In the genomic region with DNA sequence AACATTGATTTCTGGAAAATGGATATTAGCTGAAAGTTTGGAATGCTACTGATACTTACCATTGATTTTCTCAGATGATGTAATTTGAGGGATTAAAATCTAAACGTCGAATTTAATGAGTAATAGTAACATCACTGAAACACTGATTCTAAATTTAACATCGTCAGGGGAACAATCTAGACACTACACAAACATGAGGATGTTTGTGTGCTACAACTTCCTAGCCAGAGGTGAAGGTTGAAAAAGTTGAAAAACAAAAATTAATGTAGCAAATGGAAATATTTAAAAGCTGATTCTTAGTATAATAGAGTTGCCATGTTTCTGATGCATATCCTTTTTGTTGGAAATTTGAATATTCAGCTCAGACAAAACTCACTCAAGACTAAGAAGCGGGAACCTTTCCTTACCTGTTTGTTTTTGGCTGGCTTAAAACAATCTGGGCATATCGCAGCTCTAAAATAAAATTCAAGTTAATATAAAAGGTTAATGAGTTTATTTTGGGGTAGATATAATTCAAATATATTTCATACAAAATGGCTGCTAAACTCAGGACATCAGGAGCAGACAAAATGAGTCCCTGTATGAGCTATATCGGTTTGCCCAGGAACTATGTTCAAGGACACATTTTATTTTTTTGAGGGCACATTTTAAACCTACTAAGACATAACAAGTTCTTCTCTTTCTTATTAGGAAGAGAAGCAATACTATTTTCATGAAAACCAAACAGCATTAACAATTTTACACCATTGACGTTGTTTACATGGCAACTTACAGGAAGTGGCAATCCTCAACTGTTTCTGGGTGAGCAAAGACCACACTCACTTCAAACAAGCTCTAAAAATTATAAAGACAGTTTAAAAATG, we compare ENCODE assay signal across 14 cellular contexts. TPM values are rescaled to one million over a fixed set of nuclear protein-coding genes. Genes with fewer than 3 reads are reported as not detected.
DNase-seq lines count a peak whose midpoint lies in the region; ATAC-seq and TF ChIP-seq lines count a peak whose summit lies in the region.
"Had no signal": no experiment of that assay in that cellular context is flagged by ENCODE, and none has a peak within 500 bp of the region (broad histone marks: within the 10 kb centered on the region; RNA-seq: fewer than 3 reads in every experiment).

No MANE protein-coding gene starts in this region.

- POLR2A ChIA-PET in PC-9 (lab: Charles Lee; ENCODE audit: unreplicated experiment) (interaction anchor here (0.7 kb wide), 1 partner anchor 95 kb away, joined by 3 read pairs; no protein-coding TSS in a partner anchor), RWPE1 (lab: Yijun Ruan, JAX; ENCODE audit: low non-redundant PET) (no interaction called here)

- no peaks in the 10 kb centered on the region for H4K20me1 ChIP-seq in PC-9 (ENCODE audit: insufficient read depth)

- peak overlapping the region; percentile 78 for H3K27ac Mint-ChIP-seq in activated T-cell treated with anti-CD3 and anti-CD28 coated beads, Interleukin-2, amount 50 U/mL, for 72 hours
- H3K27ac Mint-ChIP-seq in central memory CD8-positive, alpha-beta T cell (ENCODE audit: low read depth), result peak overlapping the region; percentile 91
- peak overlapping the region; percentile 42 for H3K27ac Mint-ChIP-seq in stimulated activated naive B cell treated with anti-CD40 and anti-IgM and Interleukin-4, amounts not matched to agents 10 μg/mL and 1 μg/mL and 100 μg/mL, for 72 hours
- H3K27ac Mint-ChIP-seq: HFFc6 had no signal

- no peaks in the 10 kb centered on the region for H3K9me2 ChIP-seq in PC-9 (ENCODE audit: insufficient read depth)

- H3K4me2 ChIP-seq in PC-9, result peak overlapping the region; percentile 28

- DNase-seq in activated T-cell treated with anti-CD3 and anti-CD28 coated beads, Interleukin-2, amount 50 U/mL, for 72 hours, result no peak
- DNase-seq in activated T-cell treated with anti-CD3 and anti-CD28 coated beads, Interleukin-2, amount 50 U/mL, for 1 hour, result no peak
- DNase-seq in PC-9 (no peak), RWPE1 (ENCODE audit: low spot score) (no peak), NCI-H1694 (lab: John Stamatoyannopoulos, UW) (no peak)
- no peak for DNase-seq in central memory CD8-positive, alpha-beta T cell (ENCODE audit: low spot score in 2 of 2)
- DNase-seq in stimulated activated naive B cell treated with anti-CD40 and anti-IgM and Interleukin-4, amounts not matched to agents 10 μg/mL and 1 μg/mL and 100 μg/mL, for 72 hours, result no peak
- DNase-seq: activated CD4-positive, alpha-beta T cell treated with anti-CD3 and anti-CD28 coated beads for 48 hours; colonic mucosa; HFFc6; NCI-H187; NCI-H82 had no signal

- no peak overlapping the region for H3K4me3 ChIP-seq in PC-9
- H3K4me3 ChIP-seq: colonic mucosa, prostate gland had no signal

- ATAC-seq in activated T-cell treated with anti-CD3 and anti-CD28 coated beads, Interleukin-2, amount 50 U/mL, for 72 hours (replicated peaks in 1 of 2), result peak in 1 of 2 donors; percentile 26
- peak; percentile 89 for ATAC-seq in central memory CD8-positive, alpha-beta T cell (replicated peaks; ENCODE audit: extremely low read depth, poor library complexity, severe bottlenecking)
- ATAC-seq in stimulated activated naive B cell treated with anti-CD40 and anti-IgM and Interleukin-4, amounts not matched to agents 10 μg/mL and 1 μg/mL and 100 μg/mL, for 72 hours (replicated peaks), result no peak
- no peak for ATAC-seq in HG03439 (IDR thresholded peaks at IDR 0.05; ENCODE audit: unreplicated experiment)

- H3K36me3 ChIP-seq in PC-9 (ENCODE audit: low read depth), result 0 out of 2 replicates have a peak, but pooled peaks cover 2% of the 10 kb centered on the region
- H3K36me3 ChIP-seq: colonic mucosa, prostate gland had no signal

- CTCF ChIA-PET in PC-9 (lab: Charles Lee) (no interaction called here), RWPE1 (lab: Yijun Ruan, JAX) (interaction anchor here (0.6 to 0.7 kb wide), 4 partner anchors 9 to 713 kb away, joined by 3 to 8 read pairs (median 3); no protein-coding TSS in a partner anchor)

- H3K27me3 Mint-ChIP-seq in activated T-cell treated with anti-CD3 and anti-CD28 coated beads, Interleukin-2, amount 50 U/mL, for 72 hours (ENCODE audit: low read depth), result no peaks in the 10 kb centered on the region
- H3K27me3 Mint-ChIP-seq in central memory CD8-positive, alpha-beta T cell, result no peaks in the 10 kb centered on the region
- H3K27me3 Mint-ChIP-seq in stimulated activated naive B cell treated with anti-CD40 and anti-IgM and Interleukin-4, amounts not matched to agents 10 μg/mL and 1 μg/mL and 100 μg/mL, for 72 hours, result no peaks in the 10 kb centered on the region

- H3K4me1 Mint-ChIP-seq in activated T-cell treated with anti-CD3 and anti-CD28 coated beads, Interleukin-2, amount 50 U/mL, for 72 hours (ENCODE audit: low read depth), result peaks cover 44% of the 10 kb centered on the region
- H3K4me1 Mint-ChIP-seq in central memory CD8-positive, alpha-beta T cell, result peaks cover 12% of the 10 kb centered on the region
- H3K4me1 Mint-ChIP-seq in stimulated activated naive B cell treated with anti-CD40 and anti-IgM and Interleukin-4, amounts not matched to agents 10 μg/mL and 1 μg/mL and 100 μg/mL, for 72 hours, result peaks cover 7 to 34% of the 10 kb centered on the region in 2 donors

- H3K27ac ChIP-seq in PC-9 (no peak overlapping the region), RWPE1 (no peak overlapping the region)
- H3K27ac ChIP-seq: colonic mucosa, prostate gland had no signal

- no peaks in the 10 kb centered on the region for H3K79me2 ChIP-seq in PC-9 (ENCODE audit: low read depth)

- H3K27me3 ChIP-seq in PC-9 (ENCODE audit: insufficient read depth, low read depth), result no peaks in the 10 kb centered on the region
- H3K27me3 ChIP-seq: colonic mucosa had no signal

- H3K9me3 Mint-ChIP-seq in activated T-cell treated with anti-CD3 and anti-CD28 coated beads, Interleukin-2, amount 50 U/mL, for 72 hours, result peaks cover 0 to 2% of the 10 kb centered on the region in 2 donors
- H3K9me3 Mint-ChIP-seq in central memory CD8-positive, alpha-beta T cell, result no peaks in the 10 kb centered on the region
- H3K9me3 Mint-ChIP-seq in stimulated activated naive B cell treated with anti-CD40 and anti-IgM and Interleukin-4, amounts not matched to agents 10 μg/mL and 1 μg/mL and 100 μg/mL, for 72 hours, result no peaks in the 10 kb centered on the region
- H3K9me3 Mint-ChIP-seq: HFFc6 had no signal

- peak overlapping the region in 1 of 2 donors; percentile 40 for H3K4me3 Mint-ChIP-seq in activated T-cell treated with anti-CD3 and anti-CD28 coated beads, Interleukin-2, amount 50 U/mL, for 72 hours
- H3K4me3 Mint-ChIP-seq in central memory CD8-positive, alpha-beta T cell, result peak overlapping the region; percentile 36
- H3K4me3 Mint-ChIP-seq in stimulated activated naive B cell treated with anti-CD40 and anti-IgM and Interleukin-4, amounts not matched to agents 10 μg/mL and 1 μg/mL and 100 μg/mL, for 72 hours, result no peak overlapping the region
- H3K4me3 Mint-ChIP-seq: HFFc6 had no signal

- H3F3A ChIP-seq in PC-9 (ENCODE audit: insufficient read depth, low read depth), result peaks cover 12% of the 10 kb centered on the region

- intact Hi-C loops in PC-9 (cut with micrococcal nuclease; ENCODE audit: unreplicated experiment), result no loop called here

- H3K9me3 ChIP-seq in PC-9 (ENCODE audit: insufficient read depth, low read depth), result no peaks in the 10 kb centered on the region
- H3K9me3 ChIP-seq: colonic mucosa, prostate gland had no signal

- BruUV-seq in PC-9 (replicated peaks; lab: Mats Ljungman, UMichigan), result no TSS peak

- peaks cover 52% of the 10 kb centered on the region for H3K4me1 ChIP-seq in PC-9 (replicated peaks; ENCODE audit: insufficient read depth)
- H3K4me1 ChIP-seq: colonic mucosa, prostate gland had no signal

- TF ChIP-seq CTCF in PC-9 (conservative IDR thresholded peaks at IDR 0.05) (no peak), RWPE1 (conservative IDR thresholded peaks at IDR 0.05; ENCODE audit: low read depth) (no peak)

- H3K36me3 Mint-ChIP-seq in activated T-cell treated with anti-CD3 and anti-CD28 coated beads, Interleukin-2, amount 50 U/mL, for 72 hours (ENCODE audit: insufficient read depth in 2 of 2), result peaks cover 0 to 2% of the 10 kb centered on the region in 2 donors
- no peaks in the 10 kb centered on the region for H3K36me3 Mint-ChIP-seq in central memory CD8-positive, alpha-beta T cell (ENCODE audit: insufficient read depth)
- peaks cover 7 to 11% of the 10 kb centered on the region in 2 donors for H3K36me3 Mint-ChIP-seq in stimulated activated naive B cell treated with anti-CD40 and anti-IgM and Interleukin-4, amounts not matched to agents 10 μg/mL and 1 μg/mL and 100 μg/mL, for 72 hours

- no peak overlapping the region for H2AFZ ChIP-seq in PC-9

RNA-seq across cellular contexts. Expression of a gene that starts 52.6 kb away (rescaled TPM):
- total RNA-seq in activated T-cell treated with anti-CD3 and anti-CD28 coated beads, Interleukin-2, amount 50 U/mL, for 72 hours, result 10 to 100 TPM; 19.4 to 27.1 TPM
- 28.4 and 32.4 TPM in 2 replicates for total RNA-seq in PC-9 (2021)

RNA-seq across cellular contexts. Expression of a gene that starts 53.2 kb away (rescaled TPM):
- total RNA-seq in activated T-cell treated with anti-CD3 and anti-CD28 coated beads, Interleukin-2, amount 50 U/mL, for 72 hours, result 10 to 100 TPM in 1 of 2 donors, 1 to 10 TPM in 1; 9.7 to 11.9 TPM
- total RNA-seq in PC-9 (2021), result 4.5 and 5.1 TPM in 2 replicates
